In the genomic region with DNA sequence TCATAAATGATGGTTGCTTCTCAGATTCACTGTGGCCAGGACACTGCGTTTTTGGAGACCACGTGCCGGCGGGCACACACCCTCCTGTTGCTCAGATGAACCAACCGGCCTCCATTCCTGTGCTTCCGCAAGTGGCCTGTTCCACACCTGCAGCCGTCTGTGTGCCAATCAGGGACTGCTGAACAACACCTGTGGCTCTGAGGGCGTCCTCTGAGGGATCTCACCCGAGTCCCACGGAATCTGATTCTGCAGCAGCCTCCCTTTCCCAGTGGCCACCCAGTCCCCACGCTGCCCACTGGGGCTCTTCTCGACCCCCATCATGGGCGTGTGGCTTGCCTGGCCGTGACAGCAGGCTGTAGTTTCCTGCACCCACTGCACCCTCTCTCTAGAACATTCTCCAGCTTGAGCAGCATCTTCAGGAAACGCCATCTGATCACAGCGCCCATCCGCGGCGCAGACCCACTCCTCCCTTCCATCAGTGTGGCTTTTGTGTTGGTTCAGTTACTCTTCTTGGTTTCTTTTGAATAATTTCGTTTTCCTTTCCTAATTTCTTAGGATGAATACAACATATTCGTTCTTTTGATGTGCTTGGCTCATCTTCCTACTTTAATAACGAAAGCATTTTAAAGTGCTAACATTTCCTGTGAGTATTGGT, we compare ENCODE assay signal across 12 cellular contexts.
DNase-seq lines count a peak whose midpoint lies in the region; ATAC-seq lines count a peak whose summit lies in the region.
"Had no signal": no experiment of that assay in that cellular context is flagged by ENCODE, and none has a peak within 500 bp of the region (broad histone marks: within the 10 kb centered on the region; RNA-seq: fewer than 3 reads in every experiment).

No MANE protein-coding gene starts in this region.

- H3K4me1 ChIP-seq in naive thymus-derived CD4-positive, alpha-beta T cell (ENCODE audit: control insufficient read depth in 2 of 2, insufficient read depth in 2 of 2, low read length in 2 of 2): peaks cover 0 to 4% of the 10 kb centered on the region in 2 donors
- H3K4me1 ChIP-seq: esophagus muscularis mucosa had no signal

- CTCF ChIA-PET in naive thymus-derived CD4-positive, alpha-beta T cell (lab: Charles Lee): no interaction called here

- H3K4me1 Mint-ChIP-seq in T-helper 17 cell: peaks cover 15% of the 10 kb centered on the region
- peaks cover 4 to 22% (median 11%) of the 10 kb centered on the region in 7 donors for H3K4me1 Mint-ChIP-seq in naive thymus-derived CD4-positive, alpha-beta T cell

- no peak overlapping the region for H3K27ac ChIP-seq in naive thymus-derived CD4-positive, alpha-beta T cell (ENCODE audit: low read depth, low read length)
- H3K27ac ChIP-seq: esophagus muscularis mucosa, ovary, VCaP had no signal

- H3K27ac Mint-ChIP-seq in T-helper 17 cell: peak overlapping the region; percentile 39
- H3K27ac Mint-ChIP-seq in naive thymus-derived CD4-positive, alpha-beta T cell: no peak overlapping the region

- intact Hi-C loops in naive thymus-derived CD4-positive, alpha-beta T cell (cut with micrococcal nuclease): no loop called here

- DNase-seq in activated T-cell treated with anti-CD3 and anti-CD28 coated beads for 48 hours (ENCODE audit: low read depth) (peak; percentile 6), DMS153 treated with DMSO at 0.1 percent for 48 hours (lab: John Stamatoyannopoulos, UW; ENCODE audit: unreplicated experiment) (peak; percentile 15), T-helper 17 cell (no peak), GM19238 (ENCODE audit: insufficient read length, low spot score) (no peak), COLO668 (lab: John Stamatoyannopoulos, UW; ENCODE audit: unreplicated experiment) (no peak), SKM-1 treated with dmso at 0.1 percent for 144 hours (lab: John Stamatoyannopoulos, UW; ENCODE audit: unreplicated experiment) (no peak)
- DNase-seq in activated T-cell treated with anti-CD3 and anti-CD28 coated beads, Interleukin-2, amount 50 U/mL, for 1 hour: no peak
- peak in 3 of 9 donors; percentile 2 to 15 (median 8) for DNase-seq in naive thymus-derived CD4-positive, alpha-beta T cell
- DNase-seq: NCI-H2107 had no signal

- H3K36me3 Mint-ChIP-seq in T-helper 17 cell (ENCODE audit: low read depth): no peaks in the 10 kb centered on the region
- H3K36me3 Mint-ChIP-seq in naive thymus-derived CD4-positive, alpha-beta T cell: peaks cover 0 to 4% (median 0%) of the 10 kb centered on the region in 5 donors

- H3K9me3 Mint-ChIP-seq in naive thymus-derived CD4-positive, alpha-beta T cell: no peaks in the 10 kb centered on the region

- peak overlapping the region; percentile 68 for H3K4me3 Mint-ChIP-seq in T-helper 17 cell
- H3K4me3 Mint-ChIP-seq in naive thymus-derived CD4-positive, alpha-beta T cell: peak overlapping the region in 6 of 10 donors; percentile 24 to 68 (median 38)

- ATAC-seq in T-helper 17 cell: no peak
- no peak for ATAC-seq in naive thymus-derived CD4-positive, alpha-beta T cell

- no peak overlapping the region for H3K4me3 ChIP-seq in naive thymus-derived CD4-positive, alpha-beta T cell (ENCODE audit: low read length)
- H3K4me3 ChIP-seq: esophagus muscularis mucosa, ovary had no signal

- POLR2A ChIA-PET in naive thymus-derived CD4-positive, alpha-beta T cell (lab: Charles Lee): interaction anchor here (0.6 kb wide), 1 partner anchor 565 kb away, joined by 3 read pairs; no protein-coding TSS in a partner anchor

- H3K27me3 ChIP-seq in naive thymus-derived CD4-positive, alpha-beta T cell (ENCODE audit: control insufficient read depth in 2 of 2, insufficient read depth in 2 of 2, low read length in 2 of 2): no peaks in the 10 kb centered on the region
- H3K27me3 ChIP-seq: ovary had no signal

- H3K27me3 Mint-ChIP-seq in T-helper 17 cell: peaks cover 63% of the 10 kb centered on the region
- peaks cover 35 to 54% (median 47%) of the 10 kb centered on the region in 5 donors for H3K27me3 Mint-ChIP-seq in naive thymus-derived CD4-positive, alpha-beta T cell

- no peaks in the 10 kb centered on the region for H3K9me3 ChIP-seq in T-helper 17 cell (ENCODE audit: control insufficient read depth, low read length, poor library complexity, severe bottlenecking)
- no peaks in the 10 kb centered on the region for H3K9me3 ChIP-seq in naive thymus-derived CD4-positive, alpha-beta T cell (ENCODE audit: control insufficient read depth in 2 of 3, low read length in 3 of 3)
- H3K9me3 ChIP-seq: esophagus muscularis mucosa, ovary had no signal

- H3K36me3 ChIP-seq in naive thymus-derived CD4-positive, alpha-beta T cell (ENCODE audit: control insufficient read depth in 2 of 3, insufficient read depth in 3 of 3, low read length in 3 of 3): no peaks in the 10 kb centered on the region
- H3K36me3 ChIP-seq: esophagus muscularis mucosa, ovary had no signal

Comparison
In these comparisons a context has a peak if more than half of its experiments do, and no peak if none do; other contexts are left out.
1. DNase-seq: peak in activated T-cell treated with anti-CD3 and anti-CD28 coated beads for 48 hours (single experiment) and DMS153 treated with DMSO at 0.1 percent for 48 hours (single experiment); none in activated T-cell treated with anti-CD3 and anti-CD28 coated beads, Interleukin-2, amount 50 U/mL, for 1 hour (single experiment), T-helper 17 cell (0 of 3), GM19238 (single experiment), COLO668 (single experiment) and SKM-1 treated with dmso at 0.1 percent for 144 hours (single experiment).